ENCODE assay signal across 8 cellular contexts in the genomic region with DNA sequence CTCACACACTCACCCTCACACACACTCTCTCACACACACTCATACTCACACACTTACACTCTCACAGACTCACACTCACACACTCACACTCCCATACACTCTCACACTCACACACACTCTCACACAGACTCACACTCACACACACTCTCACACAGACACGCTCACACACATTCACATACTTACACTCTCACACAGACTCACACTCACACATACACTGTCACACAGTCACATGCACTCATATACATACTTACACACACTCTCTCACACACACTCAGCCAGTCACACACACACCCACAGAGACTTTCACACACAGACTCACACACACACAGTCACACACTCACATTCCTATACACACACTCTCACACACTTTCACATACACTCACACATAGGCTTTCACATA.
"Had no signal": no experiment of that assay in that cellular context is flagged by ENCODE, and none has a peak within 500 bp of the region (broad histone marks: within the 10 kb centered on the region; RNA-seq: fewer than 3 reads in every experiment).

No MANE protein-coding gene starts in this region.

- ATAC-seq: HCT116, HepG2, K562 had no signal

- H3K9me3 ChIP-seq: HAP-1 had no signal

- H3K4me1 ChIP-seq: HAP-1 had no signal

- H3K36me3 ChIP-seq: HAP-1 had no signal

- DNase-seq: GM23248, GOT3, KG1 had no signal

- FAIRE-seq: H54, HepG2, K562 had no signal

- H2AFZ ChIP-seq: GM23248 had no signal

- H3K4me3 ChIP-seq: GM23248, HAP-1, K562 had no signal

- H3K27ac ChIP-seq: GM23248 had no signal

- H3K9ac ChIP-seq: GM23248 had no signal
